28 cellular contexts compared by ENCODE assay signal in the genomic region with DNA sequence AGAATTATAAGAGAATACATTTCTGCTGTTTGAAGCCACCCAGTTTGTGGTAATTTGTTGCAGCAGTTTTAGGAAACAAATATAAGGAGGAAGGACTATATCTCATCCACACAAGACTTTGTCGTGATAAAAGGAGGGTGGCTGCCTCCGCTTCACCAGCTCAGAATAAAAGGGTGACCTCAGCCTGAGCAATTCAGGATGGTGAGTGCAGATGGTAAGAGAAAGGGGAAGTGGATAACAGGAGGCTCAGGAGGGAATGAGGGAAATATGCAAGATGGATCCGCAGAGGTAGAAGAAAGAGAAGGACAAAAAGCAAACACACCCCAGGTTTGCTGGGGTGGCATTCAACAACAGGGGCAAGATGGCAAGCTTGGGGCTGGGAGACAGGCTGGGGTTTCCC.
DNase-seq lines count a peak whose midpoint lies in the region; FAIRE-seq and TF ChIP-seq lines count a peak whose summit lies in the region.
"Had no signal": no experiment of that assay in that cellular context is flagged by ENCODE, and none has a peak within 500 bp of the region (broad histone marks: within the 10 kb centered on the region; RNA-seq: fewer than 3 reads in every experiment).

No MANE protein-coding gene starts in this region.

- TF ChIP-seq CTCF in astrocyte (IDR thresholded peaks at IDR 0.05; ENCODE audit: insufficient read depth, low read depth, low read length): no peak
- no peak for TF ChIP-seq CTCF in osteoblast (IDR thresholded peaks at IDR 0.05; ENCODE audit: extremely low read depth, low read depth, low read length)

- H3K9me3 Mint-ChIP-seq in astrocyte (ENCODE audit: unreplicated experiment): no peaks in the 10 kb centered on the region
- H3K9me3 Mint-ChIP-seq: activated CD4-positive, alpha-beta memory T cell treated with anti-CD3 and anti-CD28 coated beads for 36 hours; brain; T-helper 1 cell treated with Interleukin-12 subunit alpha and Interleukin-12 subunit beta and Interleukin-4 antibody, amounts not matched to agents 30 μg/mL and 1 μg/mL, for 36 hours had no signal

- H3K4me3 Mint-ChIP-seq in astrocyte (ENCODE audit: unreplicated experiment): no peak overlapping the region
- H3K4me3 Mint-ChIP-seq: activated CD4-positive, alpha-beta memory T cell treated with anti-CD3 and anti-CD28 coated beads for 36 hours; brain; naive thymus-derived CD8-positive, alpha-beta T cell; T-helper 1 cell treated with Interleukin-12 subunit alpha and Interleukin-12 subunit beta and Interleukin-4 antibody, amounts not matched to agents 30 μg/mL and 1 μg/mL, for 36 hours had no signal

- H3K9me3 ChIP-seq in astrocyte (ENCODE audit: insufficient read depth, low read depth, low read length) (no peaks in the 10 kb centered on the region), osteoblast (ENCODE audit: low read depth, low read length) (no peaks in the 10 kb centered on the region)
- H3K9me3 ChIP-seq: BLaER1 treated with 17β-estradiol and CSF1 and Interleukin-3, amounts not matched to agents 10 nM and 100 nM; Caco-2; gastroesophageal sphincter; lower lobe of right lung; prostate gland; tibial nerve had no signal

- H3K27ac ChIP-seq in astrocyte (ENCODE audit: low read depth, low read length) (no peak overlapping the region), osteoblast (ENCODE audit: low read depth, low read length) (peak overlapping the region; percentile 78)
- H3K27ac ChIP-seq: BLaER1 treated with 17β-estradiol and CSF1 and Interleukin-3, amounts not matched to agents 10 nM and 100 nM; gastroesophageal sphincter; hepatocyte; lower lobe of right lung; prostate gland; tibial nerve had no signal

- H3K27me3 Mint-ChIP-seq in astrocyte (ENCODE audit: low read depth, unreplicated experiment): peaks cover 12% of the 10 kb centered on the region

- H3K4me1 ChIP-seq in astrocyte (ENCODE audit: insufficient read depth, low read length) (no peaks in the 10 kb centered on the region), osteoblast (ENCODE audit: insufficient read depth, low read length) (peaks cover 28% of the 10 kb centered on the region)
- H3K4me1 ChIP-seq: Caco-2, gastroesophageal sphincter, lower lobe of right lung, prostate gland had no signal

- H4K20me1 ChIP-seq in astrocyte (ENCODE audit: insufficient read depth, low read length) (no peaks in the 10 kb centered on the region), osteoblast (ENCODE audit: insufficient read depth, low read length) (no peaks in the 10 kb centered on the region)
- H4K20me1 ChIP-seq: BLaER1 treated with 17β-estradiol and CSF1 and Interleukin-3, amounts not matched to agents 10 nM and 100 nM had no signal

- H3K36me3 ChIP-seq in astrocyte (ENCODE audit: insufficient read depth, low read length): no peaks in the 10 kb centered on the region
- no peaks in the 10 kb centered on the region for H3K36me3 ChIP-seq in osteoblast (ENCODE audit: insufficient read depth, low read length)
- H3K36me3 ChIP-seq: BLaER1 treated with 17β-estradiol and CSF1 and Interleukin-3, amounts not matched to agents 10 nM and 100 nM; gastroesophageal sphincter; lower lobe of right lung; prostate gland; tibial nerve had no signal

- H3K27ac Mint-ChIP-seq in astrocyte (ENCODE audit: unreplicated experiment): no peak overlapping the region
- H3K27ac Mint-ChIP-seq: activated CD4-positive, alpha-beta memory T cell treated with anti-CD3 and anti-CD28 coated beads for 36 hours; brain; naive thymus-derived CD8-positive, alpha-beta T cell; T-helper 1 cell treated with Interleukin-12 subunit alpha and Interleukin-12 subunit beta and Interleukin-4 antibody, amounts not matched to agents 30 μg/mL and 1 μg/mL, for 36 hours had no signal

- FAIRE-seq in astrocyte (lab: Jason Lieb, UNC): no peak
- FAIRE-seq: H1 had no signal

- H2AFZ ChIP-seq in astrocyte (ENCODE audit: low read depth, low read length) (peak overlapping the region; percentile 1), osteoblast (ENCODE audit: low read length) (peak overlapping the region; percentile 50)
- H2AFZ ChIP-seq: hepatocyte had no signal

- H3K9ac ChIP-seq in astrocyte (ENCODE audit: low read length): no peak overlapping the region
- H3K9ac ChIP-seq: BLaER1 treated with 17β-estradiol and CSF1 and Interleukin-3, amounts not matched to agents 10 nM and 100 nM had no signal

- in situ Hi-C loops in KBM-7 (cut with MboI; ENCODE audit: low pct_unique_long_range_greater_than_20kb, low sequenced_read_pairs): no loop called here

- peaks cover 2% of the 10 kb centered on the region for H3K27me3 ChIP-seq in astrocyte (ENCODE audit: insufficient read depth, low read length)
- no peaks in the 10 kb centered on the region for H3K27me3 ChIP-seq in osteoblast (ENCODE audit: insufficient read depth, low read length)
- H3K27me3 ChIP-seq: BLaER1 treated with 17β-estradiol and CSF1 and Interleukin-3, amounts not matched to agents 10 nM and 100 nM; tibial nerve had no signal

- H3K79me2 ChIP-seq in astrocyte (ENCODE audit: insufficient read depth, low read length) (no peaks in the 10 kb centered on the region), osteoblast (ENCODE audit: insufficient read depth, low read length) (no peaks in the 10 kb centered on the region)
- H3K79me2 ChIP-seq: hepatocyte had no signal

- peak; percentile 30 for DNase-seq in KBM-7
- DNase-seq in NOMO-1 treated with dmso at 0.1 percent for 144 hours (lab: John Stamatoyannopoulos, UW; ENCODE audit: unreplicated experiment): peak; percentile 61
- DNase-seq in astrocyte (ENCODE audit: low read depth): no peak
- DNase-seq in osteoblast (ENCODE audit: insufficient read length, low spot score, missing footprints): no peak
- no peak for DNase-seq in ureter (ENCODE audit: low spot score)
- DNase-seq in GM19240 (ENCODE audit: insufficient read length, low spot score): no peak
- DNase-seq in COR-L47 (lab: John Stamatoyannopoulos, UW): no peak
- DNase-seq: activated CD4-positive, alpha-beta memory T cell treated with anti-CD3 and anti-CD28 coated beads for 36 hours; activated CD4-positive, alpha-beta T cell treated with anti-CD3 and anti-CD28 coated beads for 1 hour; activated CD8-positive, alpha-beta memory T cell treated with anti-CD3 and anti-CD28 coated beads, Interleukin-2, amount 50 U/mL, for 4 hours; activated naive CD4-positive, alpha-beta T cell treated with Interleukin-2 at 50 U/mL for 16 hours; Caco-2; DMS79; GDM1; lower lobe of right lung; MM.1S; naive thymus-derived CD8-positive, alpha-beta T cell; NCI-H1436 treated with DMSO at 0.1 percent for 48 hours; nucleus accumbens; stimulated activated CD4-positive, alpha-beta T cell treated with anti-CD3 and anti-CD28 coated beads, Interleukin-4, amount 100 ng/mL, for 1 hour had no signal

- no peaks in the 10 kb centered on the region for H3K36me3 Mint-ChIP-seq in astrocyte (ENCODE audit: low read depth, unreplicated experiment)
- H3K36me3 Mint-ChIP-seq: activated CD4-positive, alpha-beta memory T cell treated with anti-CD3 and anti-CD28 coated beads for 36 hours; brain; naive thymus-derived CD8-positive, alpha-beta T cell had no signal

- no peak overlapping the region for H3K4me2 ChIP-seq in astrocyte (ENCODE audit: low read length)
- H3K4me2 ChIP-seq in osteoblast (ENCODE audit: insufficient read depth, low read length): no peak overlapping the region
- H3K4me2 ChIP-seq: hepatocyte had no signal

- H3K4me3 ChIP-seq in astrocyte (ENCODE audit: insufficient read depth, low read depth, low read length) (no peak overlapping the region), osteoblast (ENCODE audit: insufficient read depth, low read length) (no peak overlapping the region)
- H3K4me3 ChIP-seq: BLaER1 treated with 17β-estradiol and CSF1 and Interleukin-3, amounts not matched to agents 10 nM and 100 nM; gastroesophageal sphincter; hepatocyte; lower lobe of right lung; prostate gland; tibial nerve had no signal

- H3K4me1 Mint-ChIP-seq in astrocyte (ENCODE audit: low read depth, unreplicated experiment): no peaks in the 10 kb centered on the region
- H3K4me1 Mint-ChIP-seq: naive thymus-derived CD8-positive, alpha-beta T cell had no signal

Comparison
In these comparisons a context has a peak if more than half of its experiments do, and no peak if none do; other contexts are left out.
1. DNase-seq: peak in KBM-7 (single experiment) and NOMO-1 treated with dmso at 0.1 percent for 144 hours (single experiment); none in astrocyte (single experiment), osteoblast (single experiment), ureter (single experiment), GM19240 (single experiment) and COR-L47 (single experiment).